ENCODE assay signal across 9 cellular contexts in genomic region chr1:150875197-150876110, GRCh38. TPM values are rescaled to one million over a fixed set of nuclear protein-coding genes. Genes with fewer than 3 reads are reported as not detected.
DNase-seq lines count a peak whose midpoint lies in the region; ATAC-seq and TF ChIP-seq lines count a peak whose summit lies in the region.
"Had no signal": no experiment of that assay in that cellular context is flagged by ENCODE, and none has a peak within 500 bp of the region (broad histone marks: within the 10 kb centered on the region; RNA-seq: fewer than 3 reads in every experiment).

No MANE protein-coding gene starts in this region.

- no peaks in the 10 kb centered on the region for H3K4me1 ChIP-seq in esophagus (ENCODE audit: control insufficient read depth in 2 of 2, insufficient read depth in 2 of 2, low read length in 1 of 2)

- no peaks in the 10 kb centered on the region for H3K36me3 ChIP-seq in esophagus (ENCODE audit: control insufficient read depth in 2 of 2, insufficient read depth in 2 of 2, low read length in 1 of 2)

- peak overlapping the region; percentile 86 to 90 (median 89) for H3K4me3 Mint-ChIP-seq in T-cell
- peak overlapping the region; percentile 95 for H3K4me3 Mint-ChIP-seq in neural crest cell

- ATAC-seq in T-cell (replicated peaks in 1 of 4) (no peak), HG03439 (IDR thresholded peaks at IDR 0.05; ENCODE audit: unreplicated experiment) (no peak)

- H3K27ac Mint-ChIP-seq in T-cell (peak overlapping the region; percentile 83 to 88), neural crest cell (ENCODE audit: unreplicated experiment) (peak overlapping the region; percentile 84)

- H3K4me3 ChIP-seq in esophagus (ENCODE audit: low read depth in 1 of 2, low read length in 2 of 2): peak overlapping the region; percentile 66 to 75

- no peaks in the 10 kb centered on the region for H3K9me3 ChIP-seq in esophagus (ENCODE audit: control insufficient read depth in 2 of 2, insufficient read depth in 1 of 2, low read depth in 1 of 2, low read length in 1 of 2)

- POLR2A ChIA-PET in T-cell (lab: Charles Lee): no interaction called here

- WGBS in esophagus, 2 donors: 7 to 9% methylated on average over 17 of the region's 17 CpGs

- H3K9me3 Mint-ChIP-seq in T-cell (no peaks in the 10 kb centered on the region), neural crest cell (no peaks in the 10 kb centered on the region)

- peaks cover 28 to 44% (median 38%) of the 10 kb centered on the region in 3 donors for H3K4me1 Mint-ChIP-seq in T-cell
- H3K4me1 Mint-ChIP-seq in neural crest cell: peaks cover 25% of the 10 kb centered on the region

- CTCF ChIA-PET in T-cell (lab: Charles Lee): interaction anchor here (0.6 to 1.0 kb wide), 5 partner anchors 32 to 423 kb away, joined by 3 to 8 read pairs (median 4); no protein-coding TSS in a partner anchor

- no peak for TF ChIP-seq CTCF in neural crest cell (conservative IDR thresholded peaks at IDR 0.05)

- peak overlapping the region; percentile 89 to 93 for H3K27ac ChIP-seq in esophagus (ENCODE audit: low read depth in 2 of 2, low read length in 1 of 2)

- no peaks in the 10 kb centered on the region for H3K27me3 ChIP-seq in esophagus (ENCODE audit: control insufficient read depth in 1 of 2, insufficient read depth in 2 of 2, low read length in 2 of 2)

- no peaks in the 10 kb centered on the region for H3K27me3 Mint-ChIP-seq in T-cell
- no peaks in the 10 kb centered on the region for H3K27me3 Mint-ChIP-seq in neural crest cell (ENCODE audit: low read depth)

- peak; percentile 6 for DNase-seq in activated naive CD4-positive, alpha-beta T cell treated with Interleukin-2 at 50 U/mL for 16 hours
- DNase-seq in activated naive CD4-positive, alpha-beta T cell treated with anti-CD3 and anti-CD28 coated beads, Interleukin-2, amount 50 U/mL, for 16 hours: no peak
- DNase-seq in T-cell: peak in 1 of 34 experiments; percentile 21
- DNase-seq in neural crest cell (ENCODE audit: low read depth, low spot score): no peak
- DNase-seq in NK-92 treated with Interleukin-12 subunit alpha and Interleukin-12 subunit beta, amount 100 ng/mL, for 24 hours (lab: John Stamatoyannopoulos, UW): no peak
- DNase-seq in NOMO-1 treated with DMSO at 0.1 percent for 48 hours (lab: John Stamatoyannopoulos, UW; ENCODE audit: unreplicated experiment): no peak

- peaks cover 9% of the 10 kb centered on the region for H3K36me3 Mint-ChIP-seq in T-cell
- peaks cover 3% of the 10 kb centered on the region for H3K36me3 Mint-ChIP-seq in neural crest cell (ENCODE audit: low read depth)

RNA-seq across cellular contexts. Expression of gene ARNT, which starts 0.9 kb away (rescaled TPM):
- total RNA-seq in T-cell: 10 to 100 TPM; 37.3 to 38.7 (median 37.9) TPM
- 10 to 100 TPM in 1 of 2 donors, 1 to 10 TPM in 1; 9.0 to 10.5 TPM for polyA plus RNA-seq in esophagus
- total RNA-seq in neural crest cell: 28.2 and 29.0 TPM in 2 replicates

RNA-seq across cellular contexts. Expression of gene CTXND2, which starts 11.5 kb away (rescaled TPM):
- not detected for total RNA-seq in T-cell
- not detected for polyA plus RNA-seq in esophagus
- total RNA-seq in neural crest cell: not detected in 2 replicates
- total RNA-seq: glomerular endothelial cell had no signal

RNA-seq across cellular contexts. Expression of gene SETDB1, which starts 50.7 kb away (rescaled TPM):
- 10 to 100 TPM; 44.5 to 72.6 (median 62.5) TPM for total RNA-seq in T-cell
- 10 to 100 TPM; 14.4 to 17.8 TPM for polyA plus RNA-seq in esophagus
- total RNA-seq in neural crest cell: 77.9 and 81.6 TPM in 2 replicates
